In the genomic region with DNA sequence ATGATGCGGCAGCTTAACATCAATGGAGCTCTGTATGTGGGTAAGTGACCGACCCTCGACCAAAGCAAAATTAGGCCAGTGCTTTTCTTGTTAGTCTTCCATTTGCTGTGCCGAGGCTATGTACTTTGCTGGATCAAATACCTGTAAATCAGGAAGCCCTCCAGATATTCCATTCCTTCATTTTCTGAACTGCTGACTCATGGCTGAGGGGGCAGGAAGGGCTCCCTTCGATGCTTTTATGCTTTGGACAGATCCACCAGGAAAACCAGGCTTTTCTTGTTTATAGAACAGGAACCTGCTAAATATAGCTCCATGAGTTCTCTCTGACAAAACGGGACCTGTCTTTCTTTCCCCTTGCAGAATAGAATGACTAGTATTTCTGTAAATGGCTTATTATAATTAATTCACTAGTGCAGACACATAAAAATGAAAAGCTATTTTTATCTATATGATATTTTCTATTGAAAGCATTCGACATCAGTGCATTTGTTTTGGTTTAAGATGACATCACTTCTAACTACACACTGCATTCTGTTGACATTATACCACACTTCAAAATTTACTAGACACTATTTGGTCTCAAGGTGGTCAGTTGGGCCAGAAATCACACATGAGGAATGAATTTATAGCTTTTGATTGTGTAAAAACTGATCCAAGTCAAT, we compare ENCODE assay signal across 15 cellular contexts.
A peak's percentile ranks its signal among the peaks of the same experiment; 100 is the strongest.
DNase-seq lines count a peak whose midpoint lies in the region; ATAC-seq, FAIRE-seq and TF ChIP-seq lines count a peak whose summit lies in the region.
"Had no signal": no experiment of that assay in that cellular context is flagged by ENCODE, and none has a peak within 500 bp of the region (broad histone marks: within the 10 kb centered on the region; RNA-seq: fewer than 3 reads in every experiment).

No MANE protein-coding gene starts in this region.

- 63 to 66% methylated on average over 7 of the region's 7 CpGs for WGBS in sigmoid colon, 2 donors

- no peaks in the 10 kb centered on the region for H3K9me3 Mint-ChIP-seq in activated T-cell treated with anti-CD3 and anti-CD28 coated beads, Interleukin-2, amount 50 U/mL, for 4 hours
- H3K9me3 Mint-ChIP-seq: endodermal cell had no signal

- DNase-seq in EL (peak; percentile 49), RCC 7860 (ENCODE audit: low spot score) (peak; percentile 20), fibroblast of pulmonary artery (ENCODE audit: low read depth) (peak; percentile 42), sigmoid colon (no peak), RPMI8226 (no peak)
- no peak for DNase-seq in activated CD4-positive, alpha-beta T cell treated with anti-CD3 and anti-CD28 coated beads, Interleukin-2, amount 50 U/mL, for 4 hours
- no peak for DNase-seq in activated T-cell treated with anti-CD3 and anti-CD28 coated beads, Interleukin-2, amount 50 U/mL, for 4 hours
- DNase-seq: endodermal cell, NCI-H1048, NCI-H524, small intestine, WERI-Rb-1 had no signal

- TF ChIP-seq CTCF in fibroblast of pulmonary artery (IDR thresholded peaks at IDR 0.05; ENCODE audit: low read length, missing control alignments) (no peak), sigmoid colon (IDR thresholded peaks at IDR 0.05) (no peak)

- no peak overlapping the region for H3K4me3 Mint-ChIP-seq in activated T-cell treated with anti-CD3 and anti-CD28 coated beads, Interleukin-2, amount 50 U/mL, for 4 hours
- H3K4me3 Mint-ChIP-seq: endodermal cell had no signal

- H3K4me1 ChIP-seq in sigmoid colon = peaks cover 0 to 53% (median 46%) of the 10 kb centered on the region in 4 donors

- no peaks in the 10 kb centered on the region for H3K36me3 Mint-ChIP-seq in activated T-cell treated with anti-CD3 and anti-CD28 coated beads, Interleukin-2, amount 50 U/mL, for 4 hours (ENCODE audit: insufficient read depth)

- H3K4me1 Mint-ChIP-seq in activated T-cell treated with anti-CD3 and anti-CD28 coated beads, Interleukin-2, amount 50 U/mL, for 4 hours (ENCODE audit: low read depth) = no peaks in the 10 kb centered on the region

- no peak for ATAC-seq in activated T-cell treated with anti-CD3 and anti-CD28 coated beads, Interleukin-2, amount 50 U/mL, for 4 hours
- no peak for ATAC-seq in HG02884 (IDR thresholded peaks at IDR 0.05; ENCODE audit: unreplicated experiment)

- TF ChIP-seq POLR2A in sigmoid colon (IDR thresholded peaks at IDR 0.05) = no peak

- FAIRE-seq in RCC 7860 (lab: Jason Lieb, UNC) = no peak
- FAIRE-seq: small intestine had no signal

- H3K27ac ChIP-seq in sigmoid colon = peak overlapping the region; percentile 63 to 81 (median 73)
- H3K27ac ChIP-seq: BLaER1, HL-60, WERI-Rb-1 had no signal

- H3K27me3 ChIP-seq in sigmoid colon = no peaks in the 10 kb centered on the region
- H3K27me3 ChIP-seq: BLaER1 had no signal

- intact Hi-C loops in sigmoid colon (cut with DNase I) = no loop called here

- TF ChIP-seq EP300 in sigmoid colon (IDR thresholded peaks at IDR 0.05) = no peak

- no peak overlapping the region for H3K4me3 ChIP-seq in fibroblast of pulmonary artery (replicated peaks; ENCODE audit: low read depth, low read length)
- no peak overlapping the region for H3K4me3 ChIP-seq in sigmoid colon
- H3K4me3 ChIP-seq: BLaER1 had no signal

- no peaks in the 10 kb centered on the region for H3K36me3 ChIP-seq in sigmoid colon
- H3K36me3 ChIP-seq: BLaER1 had no signal

- H3K27me3 Mint-ChIP-seq in activated T-cell treated with anti-CD3 and anti-CD28 coated beads, Interleukin-2, amount 50 U/mL, for 4 hours (ENCODE audit: low read depth) = peaks cover 39% of the 10 kb centered on the region

- no peaks in the 10 kb centered on the region for H3K9me3 ChIP-seq in sigmoid colon
- H3K9me3 ChIP-seq: BLaER1 had no signal

Comparison
In these comparisons a context has a peak if more than half of its experiments do, and no peak if none do; other contexts are left out.
1. DNase-seq: peak in EL (single experiment), RCC 7860 (single experiment) and fibroblast of pulmonary artery (single experiment); none in sigmoid colon (single experiment), activated CD4-positive, alpha-beta T cell treated with anti-CD3 and anti-CD28 coated beads, Interleukin-2, amount 50 U/mL, for 4 hours (0 of 2), RPMI8226 (single experiment) and activated T-cell treated with anti-CD3 and anti-CD28 coated beads, Interleukin-2, amount 50 U/mL, for 4 hours (single experiment).